In the genomic region with DNA sequence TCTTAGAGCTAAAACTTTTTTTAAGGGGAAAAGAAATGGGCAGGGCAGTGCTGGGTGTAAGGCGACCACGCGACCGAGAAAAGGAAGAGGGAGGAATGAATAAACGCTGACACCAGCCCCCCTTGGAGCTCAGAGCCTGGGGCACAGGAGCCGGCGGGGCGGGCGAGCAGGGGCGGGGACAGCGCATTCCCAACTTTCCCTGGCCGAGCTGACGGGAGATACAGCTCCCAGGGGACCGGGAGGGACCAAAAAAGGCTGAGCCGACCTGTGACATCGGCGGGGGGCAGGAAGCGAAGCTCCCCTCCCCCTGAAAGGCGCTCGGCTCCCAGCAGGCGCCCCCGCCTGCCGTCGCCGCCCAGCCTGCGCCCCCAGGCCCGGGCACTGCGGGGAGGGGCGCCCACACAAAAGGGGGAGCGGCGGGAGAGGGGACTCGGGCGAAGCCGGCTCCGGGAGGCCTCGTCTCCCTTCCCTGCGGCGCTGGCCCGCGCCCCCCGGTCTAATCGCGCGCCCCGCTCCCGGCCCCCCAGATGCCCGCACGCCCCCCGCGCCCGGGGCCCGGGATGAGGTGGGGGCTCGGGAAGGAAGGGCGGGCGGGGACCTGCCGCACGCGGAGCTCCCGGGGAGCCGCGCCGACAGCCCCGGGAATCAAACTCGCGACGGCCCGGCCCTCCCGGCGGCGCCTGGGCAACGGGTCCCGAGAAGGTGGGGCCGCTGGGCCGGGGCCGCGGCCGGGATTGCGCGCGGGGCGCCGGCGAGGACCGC, we compare ENCODE assay signal across 8 cellular contexts. TPM values are rescaled to one million over a fixed set of nuclear protein-coding genes. Genes with fewer than 3 reads are reported as not detected.
DNase-seq lines count a peak whose midpoint lies in the region; ATAC-seq and TF ChIP-seq lines count a peak whose summit lies in the region.

No MANE protein-coding gene starts in this region.

- no peak for DNase-seq in AG09309 (ENCODE audit: low read depth)
- DNase-seq in H4 (ENCODE audit: low spot score) = peak; percentile 81
- peak; percentile 86 for DNase-seq in left kidney (ENCODE audit: low read depth, low spot score)
- DNase-seq in stomach = peak; percentile 50
- DNase-seq in UCSD-AML1 (lab: John Stamatoyannopoulos, UW; ENCODE audit: unreplicated experiment) = no peak

- H3K4me1 ChIP-seq in OCI-LY1 (ENCODE audit: insufficient read depth, low read length, severe bottlenecking) = peaks cover 21% of the 10 kb centered on the region
- peaks cover 38 to 67% (median 57%) of the 10 kb centered on the region in 4 donors for H3K4me1 ChIP-seq in stomach

- TF ChIP-seq CTCF in AG09309 (IDR thresholded peaks at IDR 0.05; ENCODE audit: control insufficient read depth, insufficient read depth, low read depth, low read length, missing control alignments) (no peak), OCI-LY1 (IDR thresholded peaks at IDR 0.05; ENCODE audit: low read length) (no peak), stomach (IDR thresholded peaks at IDR 0.05) (no peak)

- H3K9me3 ChIP-seq in OCI-LY1 (ENCODE audit: low read length) (no peaks in the 10 kb centered on the region), stomach (no peaks in the 10 kb centered on the region)

- H2AFZ ChIP-seq in OCI-LY1 (ENCODE audit: low read length) = no peak overlapping the region

- no peaks in the 10 kb centered on the region for H4K20me1 ChIP-seq in OCI-LY1 (ENCODE audit: insufficient read depth, low read length)

- WGBS in stomach, 5 donors = 1 to 2% (median 1%) methylated on average over 23 to 77 of the region's 84 CpGs

- no peaks in the 10 kb centered on the region for H3K9me2 ChIP-seq in OCI-LY1 (ENCODE audit: low read depth, low read length)

- no peaks in the 10 kb centered on the region for H3F3A ChIP-seq in OCI-LY1 (ENCODE audit: insufficient read depth, low read length)

- H3K36me3 ChIP-seq in OCI-LY1 (ENCODE audit: insufficient read depth, low read length) = no peaks in the 10 kb centered on the region
- no peaks in the 10 kb centered on the region for H3K36me3 ChIP-seq in stomach

- H3K27ac ChIP-seq in OCI-LY1 (ENCODE audit: low read depth, low read length, poor library complexity, severe bottlenecking) = no peak overlapping the region
- peak overlapping the region; percentile 92 for H3K27ac ChIP-seq in cingulate gyrus (ENCODE audit: low read depth, low read length)
- H3K27ac ChIP-seq in stomach = peak overlapping the region; percentile 88 to 99 (median 99)

- ATAC-seq in HG03378 (IDR thresholded peaks at IDR 0.05; ENCODE audit: unreplicated experiment) = no peak

- H3K4me3 ChIP-seq in AG09309 (ENCODE audit: control insufficient read depth, low read depth, low read length) (peak overlapping the region; percentile 73), OCI-LY1 (ENCODE audit: low read depth, low read length, poor library complexity, severe bottlenecking) (peak overlapping the region; percentile 45), stomach (peak overlapping the region; percentile 61 to 89 (median 76))

- no peak overlapping the region for H3K9ac ChIP-seq in OCI-LY1 (ENCODE audit: low read length)

- no peak for TF ChIP-seq EP300 in stomach (IDR thresholded peaks at IDR 0.05)

- H3K79me2 ChIP-seq in OCI-LY1 (ENCODE audit: insufficient read depth, low read length) = no peaks in the 10 kb centered on the region

- H3K27me3 ChIP-seq in OCI-LY1 (ENCODE audit: insufficient read depth, low read length) (no peaks in the 10 kb centered on the region), stomach (no peaks in the 10 kb centered on the region)

- peak overlapping the region; percentile 45 for H3K4me2 ChIP-seq in OCI-LY1 (ENCODE audit: low read length)

- intact Hi-C loops in stomach (cut with DNase I; ENCODE audit: low total_unique reads) = loop anchor here (10.0 kb wide), 1 partner anchor 60 kb away; no protein-coding TSS in a partner anchor

- no peak for TF ChIP-seq POLR2A in stomach (IDR thresholded peaks at IDR 0.05)

RNA-seq across cellular contexts. Expression of gene CUEDC1, which starts 0.6 kb away (rescaled TPM):
- 7.4 and 8.1 TPM in 2 replicates for total RNA-seq in H4 (2014; rRNA removed; shearing (Covaris generic))
- total RNA-seq in stomach = 100 to 1,000 TPM in 1 of 5 donors, 10 to 100 TPM in 4; 10.5 to 111 (median 23.6) TPM
- 10 to 100 TPM; 16.5 to 30.1 (median 19.8) TPM for polyA plus RNA-seq in stomach

RNA-seq across cellular contexts. Expression of gene VEZF1, which starts 33.5 kb away (rescaled TPM):
- 50.4 and 60.6 TPM in 2 replicates for total RNA-seq in H4 (2014; rRNA removed; shearing (Covaris generic))
- total RNA-seq in stomach = 100 to 1,000 TPM in 1 of 5 donors, 10 to 100 TPM in 3, 1 to 10 TPM in 1; 7.8 to 103 (median 31.0) TPM
- 10 to 100 TPM; 15.8 to 27.2 (median 19.7) TPM for polyA plus RNA-seq in stomach

RNA-seq across cellular contexts. Expression of gene SRSF1, which starts 52.4 kb away (rescaled TPM):
- 432 and 491 TPM in 2 replicates for total RNA-seq in H4 (2014; rRNA removed; shearing (Covaris generic))
- total RNA-seq in stomach = 100 to 1,000 TPM; 160 to 351 (median 242) TPM
- polyA plus RNA-seq in stomach = 10 to 100 TPM; 81.7 to 97.9 (median 84.0) TPM

Comparison
In these comparisons a context has a peak if more than half of its experiments do, and no peak if none do; other contexts are left out.
1. DNase-seq: peak in H4 (single experiment), left kidney (single experiment) and stomach (single experiment); none in AG09309 (single experiment) and UCSD-AML1 (single experiment).
2. Peak in every context shown above with its lines, with median percentiles within 50 percentile points of each other: H3K4me3 ChIP-seq.